13 cellular contexts compared by ENCODE assay signal in the genomic region with DNA sequence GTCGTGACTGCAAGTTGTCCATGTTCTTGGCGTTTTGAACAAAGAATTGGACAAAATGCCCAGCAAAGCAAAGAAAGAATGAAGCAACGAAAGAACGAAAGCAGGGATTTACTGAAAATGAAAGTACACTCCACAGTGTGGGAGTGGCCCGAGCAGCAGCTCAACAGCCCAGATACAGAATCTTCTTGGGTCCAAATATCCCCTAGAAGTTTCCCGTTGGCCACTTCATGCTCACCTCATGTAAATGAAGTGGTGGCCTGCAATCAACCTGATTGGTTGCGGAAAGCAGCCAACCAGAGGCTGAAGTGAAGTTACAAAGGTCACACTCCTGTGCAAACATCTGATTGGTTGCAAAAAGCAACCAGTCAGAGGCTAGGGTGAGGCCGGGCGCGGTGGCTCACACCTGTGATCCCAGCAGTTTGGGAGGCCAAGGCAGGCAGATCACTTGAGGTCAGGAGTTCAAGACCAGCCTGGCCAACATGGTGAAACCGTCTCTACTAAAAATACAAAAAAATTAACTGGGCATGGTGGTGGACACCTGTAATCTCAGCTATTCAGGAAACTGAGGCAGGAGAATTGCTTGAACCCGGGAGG. TPM values are rescaled to one million over a fixed set of nuclear protein-coding genes. Genes with fewer than 3 reads are reported as not detected.
A peak's percentile ranks its signal among the peaks of the same experiment; 100 is the strongest.
DNase-seq lines count a peak whose midpoint lies in the region; ATAC-seq and TF ChIP-seq lines count a peak whose summit lies in the region.
"Not testable (repeated sequence)": the region's sequence is repeated elsewhere in the genome, so short reads cannot be mapped to it uniquely, and the experiment has no call there.
"Had no signal": no experiment of that assay in that cellular context is flagged by ENCODE, and none has a peak within 500 bp of the region (broad histone marks: within the 10 kb centered on the region; RNA-seq: fewer than 3 reads in every experiment).

No MANE protein-coding gene starts in this region.

- in situ Hi-C loops in GM23248 (cut with MboI), result not testable (repeated sequence)

- peaks cover 33% of the 10 kb centered on the region for H3K4me1 ChIP-seq in ACC112 (ENCODE audit: control insufficient read depth, insufficient read depth, low read length, unreplicated experiment)
- not testable (repeated sequence) for H3K4me1 ChIP-seq in GM23248 (ENCODE audit: insufficient read depth); colonic mucosa

- H3K27me3 ChIP-seq in ACC112 (ENCODE audit: insufficient read depth, low read length); GM23248 (replicated peaks; ENCODE audit: insufficient read depth); colonic mucosa: not testable (repeated sequence)

- H3K9me2 ChIP-seq in GM23248 (ENCODE audit: insufficient read depth), result not testable (repeated sequence)

- not testable (repeated sequence) for H3F3A ChIP-seq in GM23248 (ENCODE audit: insufficient read depth)

- DNase-seq in GM23248, result peak; percentile 31
- peak; percentile 42 for DNase-seq in RPMI7951 (ENCODE audit: low read depth)
- peak; percentile 44 for DNase-seq in activated CD8-positive, alpha-beta memory T cell treated with anti-CD3 and anti-CD28 coated beads, Interleukin-2, amount 10 ng/mL, durations not matched to agents 7 days and 5 days
- peak; percentile 83 for DNase-seq in colonic mucosa
- DNase-seq in immature natural killer cell; naive B cell; stimulated activated effector memory CD8-positive, alpha-beta T cell treated with anti-CD3 and anti-CD28 coated beads, Interleukin-12 subunit alpha, Interleukin-12 subunit beta, amount 100 ng/mL, for 72 hours (ENCODE audit: low spot score in 2 of 2): not testable (repeated sequence)

- not testable (repeated sequence) for ATAC-seq in activated CD8-positive, alpha-beta memory T cell treated with anti-CD3 and anti-CD28 coated beads, Interleukin-2, amount 10 ng/mL, durations not matched to agents 7 days and 5 days; naive B cell (ENCODE audit: low read depth in 2 of 2); stimulated activated effector memory CD8-positive, alpha-beta T cell treated with anti-CD3 and anti-CD28 coated beads, Interleukin-12 subunit alpha, Interleukin-12 subunit beta, amount 100 ng/mL, for 72 hours

- not testable (repeated sequence) for H3K9me3 ChIP-seq in GM23248 (ENCODE audit: low read depth); colonic mucosa

- H3K36me3 ChIP-seq in ACC112 (ENCODE audit: insufficient read depth, low read length); GM23248 (ENCODE audit: low read depth); colonic mucosa: not testable (repeated sequence)

- H3K27ac ChIP-seq in ACC112 (ENCODE audit: low read depth, low read length) (0 out of 2 replicates have a peak overlapping the region, but pooled peaks have one; percentile 10), colonic mucosa (peak overlapping the region; percentile 73)
- not testable (repeated sequence) for H3K27ac ChIP-seq in GM23248

- TF ChIP-seq CTCF in colonic mucosa (IDR thresholded peaks at IDR 0.05), result not testable (repeated sequence)

- H3K4me3 ChIP-seq in ACC112 (ENCODE audit: low read depth, low read length) (peak overlapping the region; percentile 63), GM23248 (peak overlapping the region; percentile 43)
- H3K4me3 ChIP-seq in colonic mucosa, result not testable (repeated sequence)

- H3K36me3 Mint-ChIP-seq in activated CD8-positive, alpha-beta memory T cell treated with anti-CD3 and anti-CD28 coated beads, Interleukin-2, amount 10 ng/mL, durations not matched to agents 7 days and 5 days; immature natural killer cell; naive B cell; stimulated activated effector memory CD8-positive, alpha-beta T cell treated with anti-CD3 and anti-CD28 coated beads, Interleukin-12 subunit alpha, Interleukin-12 subunit beta, amount 100 ng/mL, for 72 hours: not testable (repeated sequence)

- H3K9ac ChIP-seq in GM23248, result not testable (repeated sequence)
- peak overlapping the region in 1 of 2 donors; percentile 5 for H3K9ac ChIP-seq in colonic mucosa (ENCODE audit: low read depth in 2 of 2, low read length in 2 of 2)

- H3K27me3 Mint-ChIP-seq in activated CD8-positive, alpha-beta memory T cell treated with anti-CD3 and anti-CD28 coated beads, Interleukin-2, amount 10 ng/mL, durations not matched to agents 7 days and 5 days; immature natural killer cell (ENCODE audit: low read depth in 3 of 3): not testable (repeated sequence)
- H3K27me3 Mint-ChIP-seq in naive B cell, result peaks cover 8 to 33% (median 11%) of the 10 kb centered on the region in 3 donors

- H2AFZ ChIP-seq in ACC112 (ENCODE audit: low read length, unreplicated experiment), result not testable (repeated sequence)
- H2AFZ ChIP-seq in GM23248, result peak overlapping the region; percentile 74

- intact Hi-C loops in colonic mucosa (cut with DNase I), result not testable (repeated sequence)

- CTCF ChIA-PET in activated CD8-positive, alpha-beta memory T cell treated with anti-CD3 and anti-CD28 coated beads, Interleukin-2, amount 10 ng/mL, durations not matched to agents 7 days and 5 days (lab: Charles Lee), result interaction anchor here (6.2 kb wide), 1 partner anchor 10 kb away, joined by 36 read pairs; no protein-coding TSS in a partner anchor

- not testable (repeated sequence) for H3K9me3 Mint-ChIP-seq in activated CD8-positive, alpha-beta memory T cell treated with anti-CD3 and anti-CD28 coated beads, Interleukin-2, amount 10 ng/mL, durations not matched to agents 7 days and 5 days (ENCODE audit: low read depth); immature natural killer cell; naive B cell; stimulated activated effector memory CD8-positive, alpha-beta T cell treated with anti-CD3 and anti-CD28 coated beads, Interleukin-12 subunit alpha, Interleukin-12 subunit beta, amount 100 ng/mL, for 72 hours

- peak overlapping the region; percentile 32 for H3K4me2 ChIP-seq in GM23248 (ENCODE audit: unreplicated experiment)

- H3K4me3 Mint-ChIP-seq in activated CD8-positive, alpha-beta memory T cell treated with anti-CD3 and anti-CD28 coated beads, Interleukin-2, amount 10 ng/mL, durations not matched to agents 7 days and 5 days, result peak overlapping the region; percentile 48
- peak overlapping the region in 4 of 5 donors; percentile 1 to 76 (median 58) for H3K4me3 Mint-ChIP-seq in immature natural killer cell
- peak overlapping the region in 5 of 8 donors; percentile 4 to 74 (median 50) for H3K4me3 Mint-ChIP-seq in naive B cell
- H3K4me3 Mint-ChIP-seq in stimulated activated effector memory CD8-positive, alpha-beta T cell treated with anti-CD3 and anti-CD28 coated beads, Interleukin-12 subunit alpha, Interleukin-12 subunit beta, amount 100 ng/mL, for 72 hours, result peak overlapping the region; percentile 42

- not testable (repeated sequence) for H3K27ac Mint-ChIP-seq in activated CD8-positive, alpha-beta memory T cell treated with anti-CD3 and anti-CD28 coated beads, Interleukin-2, amount 10 ng/mL, durations not matched to agents 7 days and 5 days
- H3K27ac Mint-ChIP-seq in immature natural killer cell (peak overlapping the region in 1 of 6 donors; percentile 26), naive B cell (peak overlapping the region in 2 of 6 donors; percentile 39 to 86)
- H3K27ac Mint-ChIP-seq in stimulated activated effector memory CD8-positive, alpha-beta T cell treated with anti-CD3 and anti-CD28 coated beads, Interleukin-12 subunit alpha, Interleukin-12 subunit beta, amount 100 ng/mL, for 72 hours, result peak overlapping the region; percentile 34

- H3K79me2 ChIP-seq in ACC112 (ENCODE audit: control insufficient read depth, insufficient read depth, low read length, unreplicated experiment); GM23248 (ENCODE audit: insufficient read depth): not testable (repeated sequence)

- not testable (repeated sequence) for H4K20me1 ChIP-seq in GM23248 (ENCODE audit: insufficient read depth)

- WGBS in GM23248 (ENCODE audit: low coverage in 1 of 2, low lambda C conversion rate in 2 of 2, missing lambda C conversion rate in 2 of 2), 2 experiments, result 52 to 53% methylated on average over 12 of the region's 12 CpGs

- H3K4me1 Mint-ChIP-seq in activated CD8-positive, alpha-beta memory T cell treated with anti-CD3 and anti-CD28 coated beads, Interleukin-2, amount 10 ng/mL, durations not matched to agents 7 days and 5 days; immature natural killer cell: not testable (repeated sequence)
- H3K4me1 Mint-ChIP-seq in naive B cell, result peaks cover 15 to 29% (median 19%) of the 10 kb centered on the region in 3 donors
- H3K4me1 Mint-ChIP-seq in stimulated activated effector memory CD8-positive, alpha-beta T cell treated with anti-CD3 and anti-CD28 coated beads, Interleukin-12 subunit alpha, Interleukin-12 subunit beta, amount 100 ng/mL, for 72 hours, result peaks cover 11% of the 10 kb centered on the region

RNA-seq across cellular contexts. Expression of gene TNFAIP2, which starts 8.1 kb away (rescaled TPM):
- total RNA-seq in GM23248 (2014; rRNA removed; shearing (Covaris generic)), result 45.0 and 51.8 TPM in 2 replicates
- polyA plus RNA-seq in GM23248 (2016; fragmentation: Nextera tagmentation; extraction: Ambion mirVana) (9.2 and 9.6 TPM in 2 replicates), immature natural killer cell (1 to 10 TPM in 1 of 3 donors, under 1 TPM in 2; 0.20 to 1.4 (median 0.91) TPM), naive B cell (ENCODE audit: low read depth in 6 of 6) (1 to 10 TPM in 1 of 6 donors, under 1 TPM in 2, not detected in 3; 0.41 to 2.1 (median 0.43) TPM)
- total RNA-seq in RPMI7951 (2014; rRNA removed; shearing (Covaris generic)), result 20.5 and 32.0 TPM in 2 replicates
- total RNA-seq in activated CD8-positive, alpha-beta memory T cell treated with anti-CD3 and anti-CD28 coated beads, Interleukin-2, amount 10 ng/mL, durations not matched to agents 7 days and 5 days, result 1 to 10 TPM in 1 of 2 experiments, not detected in 1; 2.1 TPM
- total RNA-seq in colonic mucosa, result 10 to 100 TPM; 10.5 to 26.9 TPM

RNA-seq across cellular contexts. Expression of gene EXOC3L4, which starts 20.7 kb away (rescaled TPM):
- not detected in 2 replicates for total RNA-seq in GM23248 (2014; rRNA removed; shearing (Covaris generic))
- polyA plus RNA-seq in GM23248 (2016; fragmentation: Nextera tagmentation; extraction: Ambion mirVana), result not detected in 2 replicates
- total RNA-seq in RPMI7951 (2014; rRNA removed; shearing (Covaris generic)), result not detected in 2 replicates
- total RNA-seq in activated CD8-positive, alpha-beta memory T cell treated with anti-CD3 and anti-CD28 coated beads, Interleukin-2, amount 10 ng/mL, durations not matched to agents 7 days and 5 days, result not detected
- 10 to 100 TPM; 11.3 to 15.6 TPM for total RNA-seq in colonic mucosa
- not detected for polyA plus RNA-seq in immature natural killer cell
- polyA plus RNA-seq in naive B cell (ENCODE audit: low read depth in 6 of 6), result not detected
- total RNA-seq: foreskin keratinocyte; T-helper 1 cell treated with Interleukin-12 subunit alpha and Interleukin-12 subunit beta and Interleukin-4 antibody, amounts not matched to agents 30 ng/mL and 1 ng/mL, for 36 hours had no signal
- polyA plus RNA-seq: foreskin keratinocyte had no signal

RNA-seq across cellular contexts. Expression of gene LBHD2, which starts 31.2 kb away (rescaled TPM):
- not detected in 2 replicates for total RNA-seq in GM23248 (2014; rRNA removed; shearing (Covaris generic))
- polyA plus RNA-seq in GM23248 (2016; fragmentation: Nextera tagmentation; extraction: Ambion mirVana) (not detected in 2 replicates), immature natural killer cell (not detected), naive B cell (ENCODE audit: low read depth in 6 of 6) (not detected)
- not detected in 2 replicates for total RNA-seq in RPMI7951 (2014; rRNA removed; shearing (Covaris generic))
- not detected for total RNA-seq in activated CD8-positive, alpha-beta memory T cell treated with anti-CD3 and anti-CD28 coated beads, Interleukin-2, amount 10 ng/mL, durations not matched to agents 7 days and 5 days
- total RNA-seq in colonic mucosa, result not detected
- total RNA-seq: foreskin keratinocyte; left ventricle myocardium superior; Right ventricle myocardium inferior; T-helper 1 cell treated with Interleukin-12 subunit alpha and Interleukin-12 subunit beta and Interleukin-4 antibody, amounts not matched to agents 30 ng/mL and 1 ng/mL, for 36 hours; urinary bladder had no signal
- polyA plus RNA-seq: foreskin keratinocyte, urinary bladder had no signal

RNA-seq across cellular contexts. Expression of gene CDC42BPB, which starts 57.8 kb away (rescaled TPM):
- 94.5 and 106 TPM in 2 replicates for total RNA-seq in GM23248 (2014; rRNA removed; shearing (Covaris generic))
- polyA plus RNA-seq in GM23248 (2016; fragmentation: Nextera tagmentation; extraction: Ambion mirVana) (10.3 and 13.0 TPM in 2 replicates), immature natural killer cell (not detected), naive B cell (ENCODE audit: low read depth in 6 of 6) (1 to 10 TPM in 2 of 6 donors, under 1 TPM in 3, not detected in 1; 0.81 to 2.7 (median 0.97) TPM)
- total RNA-seq in RPMI7951 (2014; rRNA removed; shearing (Covaris generic)), result 22.0 and 23.8 TPM in 2 replicates
- under 1 TPM; 0.35 to 0.56 TPM for total RNA-seq in activated CD8-positive, alpha-beta memory T cell treated with anti-CD3 and anti-CD28 coated beads, Interleukin-2, amount 10 ng/mL, durations not matched to agents 7 days and 5 days
- 10 to 100 TPM; 67.9 to 83.8 TPM for total RNA-seq in colonic mucosa

Comparison
In these comparisons a context has a peak if more than half of its experiments do, and no peak if none do; other contexts are left out.
1. RNA of gene EXOC3L4, which starts 20.7 kb away (total RNA-seq): 11.3 to 15.6 TPM in colonic mucosa; not detected in GM23248, not detected in RPMI7951 and not detected in activated CD8-positive, alpha-beta memory T cell treated with anti-CD3 and anti-CD28 coated beads, Interleukin-2, amount 10 ng/mL, durations not matched to agents 7 days and 5 days; every median in the first group is over 10 times any median in the second.
2. Peak in every context shown above with its lines, with median percentiles within 50 percentile points of each other: H3K4me3 Mint-ChIP-seq.